8 cellular contexts compared by ENCODE assay signal in genomic region chr2:134119672-134120159, GRCh38.
DNase-seq lines count a peak whose midpoint lies in the region; ATAC-seq, FAIRE-seq and TF ChIP-seq lines count a peak whose summit lies in the region.

No MANE protein-coding gene starts in this region.

- H3K4me3 ChIP-seq in AG09309 (ENCODE audit: control insufficient read depth, low read depth, low read length) (peak overlapping the region; percentile 71), keratinocyte (ENCODE audit: control insufficient read depth in 2 of 3, extremely low read depth in 1 of 3, insufficient read depth in 2 of 3, low read depth in 1 of 3, low read length in 3 of 3) (peak overlapping the region; percentile 69 to 81 (median 78))

- no peaks in the 10 kb centered on the region for H3K27me3 ChIP-seq in keratinocyte (ENCODE audit: control insufficient read depth, extremely low read depth, insufficient read depth, low read length)

- TF ChIP-seq CTCF in AG09309 (IDR thresholded peaks at IDR 0.05; ENCODE audit: control insufficient read depth, insufficient read depth, low read depth, low read length, missing control alignments) = no peak
- no peak for TF ChIP-seq CTCF in keratinocyte (optimal IDR thresholded peaks at IDR 0.05 in 1 of 3, IDR thresholded peaks at IDR 0.05 in 1 of 3, conservative IDR thresholded peaks at IDR 0.05 in 1 of 3; ENCODE audit: extremely low read depth in 1 of 3, insufficient read depth in 2 of 3, low read length in 3 of 3)

- peaks cover 4% of the 10 kb centered on the region for H3K9me1 ChIP-seq in keratinocyte (ENCODE audit: control insufficient read depth, extremely low read depth, insufficient read depth, low read length)

- peak overlapping the region; percentile 77 for H3K27ac ChIP-seq in keratinocyte (ENCODE audit: control insufficient read depth, insufficient read depth, low read length)

- no peaks in the 10 kb centered on the region for H3K36me3 ChIP-seq in keratinocyte (ENCODE audit: control insufficient read depth in 2 of 2, extremely low read depth in 1 of 2, insufficient read depth in 2 of 2, low read length in 2 of 2)

- peak overlapping the region; percentile 84 for H2AFZ ChIP-seq in keratinocyte (ENCODE audit: control insufficient read depth, low read length)

- peaks cover 23% of the 10 kb centered on the region for H3K4me1 ChIP-seq in keratinocyte (ENCODE audit: control insufficient read depth, extremely low read depth, insufficient read depth, low read length)

- peak overlapping the region; percentile 73 for H3K9ac ChIP-seq in keratinocyte (ENCODE audit: control insufficient read depth, extremely low read depth, insufficient read depth, low read length)

- no peaks in the 10 kb centered on the region for H3K9me3 ChIP-seq in keratinocyte (ENCODE audit: control insufficient read depth, low read depth, low read length)

- dilution Hi-C loops in keratinocyte (cut with MboI; ENCODE audit: extremely low pct_ligation_motif_present, low sequenced_read_pairs) = no loop called here

- H3K9me3 Mint-ChIP-seq in central memory CD8-positive, alpha-beta T cell = no peaks in the 10 kb centered on the region

- DNase-seq in AG09309 (ENCODE audit: low read depth) = peak; percentile 85
- peak; percentile 95 for DNase-seq in NCI-H226
- peak; percentile 49 to 70 (median 58) for DNase-seq in activated CD4-positive, CD25-positive, alpha-beta regulatory T cell (lab: John Stamatoyannopoulos, UW)
- peak; percentile 65 for DNase-seq in central memory CD8-positive, alpha-beta T cell (ENCODE audit: low spot score in 2 of 2)
- peak; percentile 21 for DNase-seq in keratinocyte (ENCODE audit: low read depth, low spot score)
- peak; percentile 63 to 78 (median 63) for DNase-seq in stimulated activated CD4-positive, alpha-beta T cell treated with anti-CD3 and anti-CD28 coated beads, Interleukin-12 subunit alpha, Interleukin-12 subunit beta, amount 100 ng/mL, for 48 hours (ENCODE audit: low read depth in 2 of 3, low spot score in 1 of 3)

- H3K79me2 ChIP-seq in keratinocyte (ENCODE audit: control insufficient read depth, insufficient read depth, low read length) = peaks cover 35% of the 10 kb centered on the region

- H3K36me3 Mint-ChIP-seq in central memory CD8-positive, alpha-beta T cell (ENCODE audit: insufficient read depth) = peaks cover 4% of the 10 kb centered on the region

- H3K4me3 Mint-ChIP-seq in central memory CD8-positive, alpha-beta T cell = peak overlapping the region; percentile 97

- peaks cover 50% of the 10 kb centered on the region for H3K4me1 Mint-ChIP-seq in central memory CD8-positive, alpha-beta T cell

- ATAC-seq in GM18907 (IDR thresholded peaks at IDR 0.05; ENCODE audit: unreplicated experiment) (peak; percentile 67), HG03135 (IDR thresholded peaks at IDR 0.05; ENCODE audit: unreplicated experiment) (peak; percentile 55)
- ATAC-seq in central memory CD8-positive, alpha-beta T cell (replicated peaks; ENCODE audit: extremely low read depth, poor library complexity, severe bottlenecking) = peak; percentile 62

- FAIRE-seq in keratinocyte (lab: Jason Lieb, UNC) = no peak

- H3K27ac Mint-ChIP-seq in central memory CD8-positive, alpha-beta T cell (ENCODE audit: low read depth) = peak overlapping the region; percentile 98

- peaks cover 11% of the 10 kb centered on the region for H4K20me1 ChIP-seq in keratinocyte (ENCODE audit: control insufficient read depth, extremely low read depth, insufficient read depth, low read length)

- no peaks in the 10 kb centered on the region for H3K27me3 Mint-ChIP-seq in central memory CD8-positive, alpha-beta T cell

- H3K4me2 ChIP-seq in keratinocyte (ENCODE audit: control insufficient read depth, extremely low read depth, insufficient read depth, low read depth, low read length) = peak overlapping the region; percentile 93

Comparison
In these comparisons a context has a peak if more than half of its experiments do, and no peak if none do; other contexts are left out.
1. Peak in every context shown above with its lines: DNase-seq, ATAC-seq, H3K4me3 ChIP-seq and H3K27ac ChIP-seq.
2. DNase-seq: peak in every context shown above with its lines; median percentile 95 in NCI-H226; 85 in AG09309; 65 in central memory CD8-positive, alpha-beta T cell; 63 in stimulated activated CD4-positive, alpha-beta T cell treated with anti-CD3 and anti-CD28 coated beads, Interleukin-12 subunit alpha, Interleukin-12 subunit beta, amount 100 ng/mL, for 48 hours; 58 in activated CD4-positive, CD25-positive, alpha-beta regulatory T cell; 21 in keratinocyte.